ENCODE assay signal across 19 cellular contexts in genomic region chr9:124849801-124850200, GRCh38. TPM values are rescaled to one million over a fixed set of nuclear protein-coding genes. Genes with fewer than 3 reads are reported as not detected.
A peak's percentile ranks its signal among the peaks of the same experiment; 100 is the strongest.
DNase-seq lines count a peak whose midpoint lies in the region; FAIRE-seq and TF ChIP-seq lines count a peak whose summit lies in the region.
"Had no signal": no experiment of that assay in that cellular context is flagged by ENCODE, and none has a peak within 500 bp of the region (broad histone marks: within the 10 kb centered on the region; RNA-seq: fewer than 3 reads in every experiment).

No MANE protein-coding gene starts in this region.

- no peak for DNase-seq in left ventricle myocardium inferior
- no peak for DNase-seq in cardiac septum (ENCODE audit: low spot score)
- peak; percentile 96 for DNase-seq in brain microvascular endothelial cell
- DNase-seq in kidney, result peak; percentile 19
- DNase-seq in small intestine, result peak; percentile 66
- no peak for DNase-seq in RCC 7860 (ENCODE audit: low spot score)
- DNase-seq in pons (ENCODE audit: low spot score), result no peak
- no peak for DNase-seq in testis
- DNase-seq: activated CD4-positive, alpha-beta T cell treated with anti-CD3 and anti-CD28 coated beads, Interleukin-2, amount 50 U/mL, for 1 hour; activated T-cell treated with anti-CD3 and anti-CD28 coated beads, Interleukin-2, amount 50 U/mL, for 4 hours; naive thymus-derived CD8-positive, alpha-beta T cell; NCI-H1694; NCI-H526 treated with DMSO at 0.1 percent for 48 hours had no signal

- no peak for TF ChIP-seq POLR2A in testis (IDR thresholded peaks at IDR 0.05)

- intact Hi-C loops in left ventricle myocardium inferior (cut with micrococcal nuclease), result no loop called here
- intact Hi-C loops in cardiac septum (cut with DNase I), result no loop called here
- intact Hi-C loops in kidney (cut with DNase I), result loop anchor here (5.0 kb wide), 1 partner anchor 72 kb away; the partner anchor contains the start of gene OLFML2A
- intact Hi-C loops in testis (cut with DNase I; ENCODE audit: low total_unique reads), result no loop called here

- H3K4me1 ChIP-seq in left ventricle myocardium inferior, result peaks cover 40% of the 10 kb centered on the region
- peaks cover 0 to 10% of the 10 kb centered on the region in 2 donors for H3K4me1 ChIP-seq in kidney (ENCODE audit: control insufficient read depth in 1 of 2, insufficient read depth in 1 of 2, low read depth in 1 of 2, low read length in 2 of 2)
- H3K4me1 ChIP-seq in small intestine (ENCODE audit: control insufficient read depth in 2 of 2, insufficient read depth in 1 of 2, low read depth in 1 of 2, low read length in 1 of 2), result peaks cover 0 to 3% of the 10 kb centered on the region in 2 donors
- peaks cover 11% of the 10 kb centered on the region for H3K4me1 ChIP-seq in testis

- H3K4me3 ChIP-seq in left ventricle myocardium inferior, result no peak overlapping the region
- H3K4me3 ChIP-seq in brain microvascular endothelial cell (ENCODE audit: low read depth, low read length), result no peak overlapping the region
- H3K4me3 ChIP-seq in kidney (ENCODE audit: low read length in 2 of 2), result no peak overlapping the region
- no peak overlapping the region for H3K4me3 ChIP-seq in small intestine (ENCODE audit: low read depth in 1 of 2, low read length in 2 of 2)
- H3K4me3 ChIP-seq in testis, result no peak overlapping the region
- H3K4me3 ChIP-seq: smooth muscle cell had no signal

- H3K27me3 ChIP-seq in left ventricle myocardium inferior (ENCODE audit: low read depth) (no peaks in the 10 kb centered on the region), brain microvascular endothelial cell (replicated peaks) (no peaks in the 10 kb centered on the region), small intestine (ENCODE audit: control insufficient read depth in 2 of 2, insufficient read depth in 2 of 2, low read length in 2 of 2) (no peaks in the 10 kb centered on the region), testis (no peaks in the 10 kb centered on the region)

- H3K36me3 ChIP-seq in left ventricle myocardium inferior (no peaks in the 10 kb centered on the region), brain microvascular endothelial cell (replicated peaks) (no peaks in the 10 kb centered on the region), kidney (ENCODE audit: control insufficient read depth in 1 of 2, insufficient read depth in 2 of 2, low read length in 2 of 2) (no peaks in the 10 kb centered on the region), small intestine (ENCODE audit: control insufficient read depth in 2 of 2, insufficient read depth in 2 of 2, low read length in 2 of 2) (no peaks in the 10 kb centered on the region), testis (ENCODE audit: low read depth, missing control alignments) (no peaks in the 10 kb centered on the region)

- H3K27ac ChIP-seq in left ventricle myocardium inferior (replicated peaks), result peak overlapping the region; percentile 95
- peak overlapping the region; percentile 50 for H3K27ac ChIP-seq in brain microvascular endothelial cell
- no peak overlapping the region for H3K27ac ChIP-seq in kidney (ENCODE audit: low read depth in 2 of 2, low read length in 2 of 2)
- H3K27ac ChIP-seq in small intestine (ENCODE audit: low read depth in 1 of 2, low read length in 1 of 2), result no peak overlapping the region
- H3K27ac ChIP-seq in testis, result no peak overlapping the region
- H3K27ac ChIP-seq: KMS-11 had no signal

- no peak overlapping the region for H3K9ac ChIP-seq in kidney (ENCODE audit: low read length in 2 of 2)
- H3K9ac ChIP-seq: KMS-11 had no signal

- H3K9me3 ChIP-seq in left ventricle myocardium inferior (replicated peaks) (no peaks in the 10 kb centered on the region), kidney (ENCODE audit: control insufficient read depth in 1 of 2, low read length in 2 of 2) (no peaks in the 10 kb centered on the region), small intestine (ENCODE audit: control insufficient read depth, low read depth) (no peaks in the 10 kb centered on the region), testis (no peaks in the 10 kb centered on the region)

- in situ Hi-C loops in brain microvascular endothelial cell (cut with HindIII; ENCODE audit: low pct_ligation_motif_present, low sequenced_read_pairs), result no loop called here

- WGBS in small intestine, 3 donors, result 18 to 43% (median 23%) methylated on average over 10 of the region's 10 CpGs
- WGBS in testis, 2 donors, result 65 to 74% methylated on average over 10 of the region's 10 CpGs

- TF ChIP-seq CTCF in left ventricle myocardium inferior (IDR thresholded peaks at IDR 0.05; ENCODE audit: borderline replicate concordance) (no peak), brain microvascular endothelial cell (IDR thresholded peaks at IDR 0.05; ENCODE audit: low read depth, low read length, missing control alignments) (no peak), kidney (IDR thresholded peaks at IDR 0.05; ENCODE audit: borderline replicate concordance, extremely low read depth, insufficient read depth) (no peak), testis (IDR thresholded peaks at IDR 0.05) (no peak)

- no peak for FAIRE-seq in kidney (lab: Jason Lieb, UNC)
- FAIRE-seq in small intestine (lab: Jason Lieb, UNC), result no peak
- FAIRE-seq in RCC 7860 (lab: Jason Lieb, UNC), result no peak
- FAIRE-seq: frontal cortex, H1, keratinocyte had no signal

RNA-seq across cellular contexts. Expression of gene WDR38, which starts 3.5 kb away (rescaled TPM):
- total RNA-seq in left ventricle myocardium inferior (not detected), cardiac septum (not detected), kidney (0.31 TPM), testis (1 to 10 TPM; 3.2 to 7.6 TPM)
- polyA plus RNA-seq in kidney (ENCODE audit: insufficient read depth, low read depth, low replicate concordance) (not detected), small intestine (not detected), testis (ENCODE audit: insufficient read depth, low read depth, low replicate concordance) (11.8 TPM)
- total RNA-seq: activated T-cell treated with anti-CD3 and anti-CD28 coated beads, Interleukin-2, amount 50 U/mL, for 4 hours; dermis microvascular lymphatic vessel endothelial cell; frontal cortex; H1; naive thymus-derived CD8-positive, alpha-beta T cell; smooth muscle cell had no signal
- polyA plus RNA-seq: H1; keratinocyte; naive thymus-derived CD8-positive, alpha-beta T cell; smooth muscle cell had no signal

RNA-seq across cellular contexts. Expression of gene RPL35, which starts 12.0 kb away (rescaled TPM):
- 686 TPM for total RNA-seq in left ventricle myocardium inferior
- total RNA-seq in cardiac septum, result 610 TPM
- 910 TPM for total RNA-seq in kidney
- 2,355 TPM for polyA plus RNA-seq in kidney (ENCODE audit: insufficient read depth, low read depth, low replicate concordance)
- 1,000 to 10,000 TPM; 2,258 to 5,100 (median 3,355) TPM for polyA plus RNA-seq in small intestine
- total RNA-seq in testis, result 1,000 to 10,000 TPM in 1 of 2 donors, 100 to 1,000 TPM in 1; 902 to 1,286 TPM
- polyA plus RNA-seq in testis (ENCODE audit: insufficient read depth, low read depth, low replicate concordance), result 1,119 TPM

RNA-seq across cellular contexts. Expression of gene ARPC5L, which starts 12.1 kb away (rescaled TPM):
- total RNA-seq in left ventricle myocardium inferior (39.2 TPM), cardiac septum (53.8 TPM), kidney (31.7 TPM), testis (10 to 100 TPM; 64.7 to 75.4 TPM)
- polyA plus RNA-seq in kidney (ENCODE audit: insufficient read depth, low read depth, low replicate concordance) (52.7 TPM), small intestine (10 to 100 TPM; 53.5 to 55.7 (median 53.8) TPM), testis (ENCODE audit: insufficient read depth, low read depth, low replicate concordance) (111 TPM)

Comparison
In these comparisons a context has a peak if more than half of its experiments do, and no peak if none do; other contexts are left out.
1. DNase-seq: peak in brain microvascular endothelial cell (single experiment), kidney (single experiment) and small intestine (single experiment); none in left ventricle myocardium inferior (single experiment), cardiac septum (single experiment), RCC 7860 (single experiment), pons (single experiment) and testis (single experiment).
2. H3K27ac ChIP-seq: peak in left ventricle myocardium inferior (single experiment) and brain microvascular endothelial cell (single experiment); none in kidney (0 of 2), small intestine (0 of 2) and testis (0 of 2).